In genomic region chr19:48993175-48994034, GRCh38 we compare ENCODE assay signal across 8 cellular contexts. TPM values are rescaled to one million over a fixed set of nuclear protein-coding genes. Genes with fewer than 3 reads are reported as not detected.
A peak's percentile ranks its signal among the peaks of the same experiment; 100 is the strongest.
DNase-seq lines count a peak whose midpoint lies in the region; ATAC-seq and TF ChIP-seq lines count a peak whose summit lies in the region.

TSS of gene GYS1 (minus strand) at chr19:48993309. CDS start at chr19:48993112, 197 bp downstream.
TSS of gene RUVBL2 (plus strand) at chr19:48993887. CDS start at chr19:48993912, 25 bp downstream.

- no peaks in the 10 kb centered on the region for H3K9me2 ChIP-seq in DOHH2 (replicated peaks; ENCODE audit: control insufficient read depth, low read length)

- peak within 1 kb of the TSS; percentile 87 for H3K4me2 ChIP-seq in DOHH2 (ENCODE audit: low read length)

- peaks cover 4% of the 10 kb centered on the region; the same call in 1 of the 2 replicates for H4K20me1 ChIP-seq in DOHH2 (ENCODE audit: control insufficient read depth, insufficient read depth, low read depth, low read length)

- peak within 1 kb of the TSS; percentile 95 to 100 (median 96) for H3K4me3 Mint-ChIP-seq in naive thymus-derived CD4-positive, alpha-beta T cell

- H3K27ac Mint-ChIP-seq in naive thymus-derived CD4-positive, alpha-beta T cell = peak within 1 kb of the TSS; percentile 89 to 99 (median 97)

- peak within 1 kb of the TSS; percentile 81 for H3K4me3 ChIP-seq in DOHH2 (ENCODE audit: low read length)
- peak within 1 kb of the TSS; percentile 70 for H3K4me3 ChIP-seq in naive thymus-derived CD4-positive, alpha-beta T cell (ENCODE audit: low read length)

- peaks cover 0 to 16% (median 4%) of the 10 kb centered on the region in 5 donors for H3K36me3 Mint-ChIP-seq in naive thymus-derived CD4-positive, alpha-beta T cell

- TF ChIP-seq CTCF in DOHH2 (IDR thresholded peaks at IDR 0.05; ENCODE audit: low read depth, low read length, poor library complexity, severe bottlenecking) = peak; percentile 79

- POLR2A ChIA-PET in naive thymus-derived CD4-positive, alpha-beta T cell (lab: Charles Lee) = interaction anchor here (0.6 to 4.2 kb wide), 26 partner anchors 12 to 1883 kb away, joined by 3 to 58 read pairs (median 4); partner anchors contain the start of genes CA11, CARD8, FTL and PIH1D1

- peaks cover 32% of the 10 kb centered on the region for H3K36me3 ChIP-seq in DOHH2 (ENCODE audit: control insufficient read depth, low read length)
- peaks cover 0 to 9% (median 0%) of the 10 kb centered on the region in 3 experiments for H3K36me3 ChIP-seq in naive thymus-derived CD4-positive, alpha-beta T cell (ENCODE audit: control insufficient read depth in 2 of 3, insufficient read depth in 3 of 3, low read length in 3 of 3)

- peaks cover 66% of the 10 kb centered on the region for H3K79me2 ChIP-seq in DOHH2 (ENCODE audit: control insufficient read depth, low read length)

- ATAC-seq in GM21825 (IDR thresholded peaks at IDR 0.05; ENCODE audit: unreplicated experiment) = peak; percentile 76
- peak; percentile 95 for ATAC-seq in naive thymus-derived CD4-positive, alpha-beta T cell

- no peaks in the 10 kb centered on the region for H3F3A ChIP-seq in DOHH2 (ENCODE audit: control insufficient read depth, insufficient read depth)

- no peaks in the 10 kb centered on the region for H3K9me3 ChIP-seq in DOHH2 (ENCODE audit: control insufficient read depth, insufficient read depth, low read length)
- H3K9me3 ChIP-seq in naive thymus-derived CD4-positive, alpha-beta T cell (ENCODE audit: control insufficient read depth in 2 of 3, low read length in 3 of 3) = no peaks in the 10 kb centered on the region

- no peaks in the 10 kb centered on the region for H3K27me3 ChIP-seq in DOHH2 (ENCODE audit: control insufficient read depth, low read length)
- H3K27me3 ChIP-seq in naive thymus-derived CD4-positive, alpha-beta T cell (ENCODE audit: control insufficient read depth in 2 of 2, insufficient read depth in 2 of 2, low read length in 2 of 2) = no peaks in the 10 kb centered on the region

- CTCF ChIA-PET in naive thymus-derived CD4-positive, alpha-beta T cell (lab: Charles Lee) = interaction anchor here (0.6 to 2.1 kb wide), 22 partner anchors 10 to 817 kb away, joined by 3 to 10 read pairs (median 4); partner anchors contain the start of genes DHDH and FTL

- H3K27me3 Mint-ChIP-seq in naive thymus-derived CD4-positive, alpha-beta T cell = no peaks in the 10 kb centered on the region

- H3K4me1 Mint-ChIP-seq in naive thymus-derived CD4-positive, alpha-beta T cell = peaks cover 40 to 59% (median 46%) of the 10 kb centered on the region in 7 donors

- peak within 1 kb of the TSS; percentile 75 for H3K27ac ChIP-seq in DOHH2 (ENCODE audit: low read depth, low read length)
- peak within 1 kb of the TSS; percentile 80 for H3K27ac ChIP-seq in naive thymus-derived CD4-positive, alpha-beta T cell (ENCODE audit: low read depth, low read length)

- DNase-seq in Kasumi-1 (lab: John Stamatoyannopoulos, UW) (peak; percentile 99), RPMI7951 (ENCODE audit: low read depth) (peak; percentile 99), fibroblast of gingiva (ENCODE audit: low read depth) (peak; percentile 100)
- DNase-seq in activated T-helper 1 cell treated with anti-CD3 and anti-CD28 coated beads, Interleukin-2, amount 50 U/mL, for 16 hours (ENCODE audit: low read depth in 1 of 2, low spot score in 1 of 2) = peak; percentile 98 to 99
- peak; percentile 96 to 100 (median 99) for DNase-seq in naive thymus-derived CD4-positive, alpha-beta T cell
- DNase-seq in stimulated activated naive CD4-positive, alpha-beta T cell (lab: John Stamatoyannopoulos, UW) = peak; percentile 98 to 100 (median 99)

- H3K4me1 ChIP-seq in DOHH2 (ENCODE audit: control insufficient read depth, low read length) = peaks cover 20% of the 10 kb centered on the region
- peaks cover 23 to 24% of the 10 kb centered on the region in 2 donors for H3K4me1 ChIP-seq in naive thymus-derived CD4-positive, alpha-beta T cell (ENCODE audit: control insufficient read depth in 2 of 2, insufficient read depth in 2 of 2, low read length in 2 of 2)

- H3K9me3 Mint-ChIP-seq in naive thymus-derived CD4-positive, alpha-beta T cell = no peaks in the 10 kb centered on the region

- intact Hi-C loops in naive thymus-derived CD4-positive, alpha-beta T cell (cut with micrococcal nuclease) = loop anchor here (1.0 to 10.0 kb wide), 32 partner anchors 25 to 1519 kb away; partner anchors contain the start of genes ALDH16A1 (in 2 of the 2), DBP (in 2 of the 2), FTL (in 2 of the 2) and NUCB1 (in 2 of the 2)

RNA-seq across cellular contexts. Expression of gene GYS1, which starts in this region (rescaled TPM):
- 47.6 and 60.1 TPM in 2 replicates for total RNA-seq in RPMI7951 (2014; rRNA removed; shearing (Covaris generic))
- 10 to 100 TPM; 27.3 to 82.3 (median 50.7) TPM for total RNA-seq in naive thymus-derived CD4-positive, alpha-beta T cell
- 10 to 100 TPM; 22.6 to 40.3 TPM for polyA plus RNA-seq in naive thymus-derived CD4-positive, alpha-beta T cell

RNA-seq across cellular contexts. Expression of gene RUVBL2, which starts in this region (rescaled TPM):
- 384 and 389 TPM in 2 replicates for total RNA-seq in RPMI7951 (2014; rRNA removed; shearing (Covaris generic))
- total RNA-seq in naive thymus-derived CD4-positive, alpha-beta T cell = 10 to 100 TPM; 23.4 to 94.0 (median 24.1) TPM
- polyA plus RNA-seq in naive thymus-derived CD4-positive, alpha-beta T cell = 10 to 100 TPM; 58.7 to 72.9 TPM

Comparison
In these comparisons a context has a peak if more than half of its experiments do, and no peak if none do; other contexts are left out.
1. Peak in every context shown above with its lines: DNase-seq, ATAC-seq, H3K4me3 ChIP-seq and H3K27ac ChIP-seq.